In the genomic region with DNA sequence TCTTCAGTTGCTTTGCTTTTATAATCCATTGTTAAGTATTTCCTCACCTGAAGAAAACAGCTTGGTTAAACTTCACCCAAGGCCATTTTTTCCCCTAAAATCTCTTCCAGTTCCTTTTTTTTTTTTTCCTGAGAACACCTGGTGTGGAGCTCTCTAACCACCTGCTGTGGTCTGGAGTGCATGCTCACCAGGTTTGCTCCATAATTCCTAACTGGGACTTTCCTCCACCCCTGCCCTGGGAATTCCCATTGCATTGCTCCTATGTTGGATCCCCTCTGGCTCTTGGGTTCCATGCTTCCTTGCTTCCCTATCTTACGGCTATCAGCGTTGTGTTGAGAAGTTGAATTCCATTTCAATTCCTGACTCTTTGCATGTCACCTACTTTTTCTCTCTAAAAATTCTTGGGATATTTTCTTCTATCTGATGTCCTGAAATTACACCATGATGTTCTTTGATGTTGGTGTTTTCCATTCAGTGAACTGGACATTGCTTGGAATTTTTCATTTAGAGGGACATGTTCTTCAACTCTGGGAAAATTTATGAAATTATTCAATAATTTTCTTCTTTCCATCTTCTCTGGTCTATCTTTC, we compare ENCODE assay signal across 1 cellular context.
TF ChIP-seq lines count a peak whose summit lies in the region.

No MANE protein-coding gene starts in this region.

TF ChIP-seq in WTC11, 78 proteins besides CTCF, POLR2A, EP300 and RAD21 (continued from another document):
- TF ChIP-seq, protein P1, sequence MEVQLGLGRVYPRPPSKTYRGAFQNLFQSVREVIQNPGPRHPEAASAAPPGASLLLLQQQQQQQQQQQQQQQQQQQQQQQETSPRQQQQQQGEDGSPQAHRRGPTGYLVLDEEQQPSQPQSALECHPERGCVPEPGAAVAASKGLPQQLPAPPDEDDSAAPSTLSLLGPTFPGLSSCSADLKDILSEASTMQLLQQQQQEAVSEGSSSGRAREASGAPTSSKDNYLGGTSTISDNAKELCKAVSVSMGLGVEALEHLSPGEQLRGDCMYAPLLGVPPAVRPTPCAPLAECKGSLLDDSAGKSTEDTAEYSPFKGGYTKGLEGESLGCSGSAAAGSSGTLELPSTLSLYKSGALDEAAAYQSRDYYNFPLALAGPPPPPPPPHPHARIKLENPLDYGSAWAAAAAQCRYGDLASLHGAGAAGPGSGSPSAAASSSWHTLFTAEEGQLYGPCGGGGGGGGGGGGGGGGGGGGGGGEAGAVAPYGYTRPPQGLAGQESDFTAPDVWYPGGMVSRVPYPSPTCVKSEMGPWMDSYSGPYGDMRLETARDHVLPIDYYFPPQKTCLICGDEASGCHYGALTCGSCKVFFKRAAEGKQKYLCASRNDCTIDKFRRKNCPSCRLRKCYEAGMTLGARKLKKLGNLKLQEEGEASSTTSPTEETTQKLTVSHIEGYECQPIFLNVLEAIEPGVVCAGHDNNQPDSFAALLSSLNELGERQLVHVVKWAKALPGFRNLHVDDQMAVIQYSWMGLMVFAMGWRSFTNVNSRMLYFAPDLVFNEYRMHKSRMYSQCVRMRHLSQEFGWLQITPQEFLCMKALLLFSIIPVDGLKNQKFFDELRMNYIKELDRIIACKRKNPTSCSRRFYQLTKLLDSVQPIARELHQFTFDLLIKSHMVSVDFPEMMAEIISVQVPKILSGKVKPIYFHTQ (CRISPR knock-in tag; IDR thresholded peaks at IDR 0.05): no peak
- no peak for TF ChIP-seq SOX15 (CRISPR knock-in tag; IDR thresholded peaks at IDR 0.05)
- no peak for TF ChIP-seq ZNF671 (CRISPR knock-in tag; IDR thresholded peaks at IDR 0.05)
